In genomic region chr2:237702439-237703397, GRCh38 we compare ENCODE assay signal across 8 cellular contexts.
DNase-seq lines count a peak whose midpoint lies in the region; ATAC-seq, FAIRE-seq and TF ChIP-seq lines count a peak whose summit lies in the region.

No MANE protein-coding gene starts in this region.

- POLR2A ChIA-PET in Panc1 (lab: Charles Lee) = no interaction called here

- no peak for DNase-seq in GM19239 (ENCODE audit: insufficient read length, low spot score)
- DNase-seq in Panc1 (ENCODE audit: low read depth, low spot score) = no peak
- DNase-seq in astrocyte of the spinal cord (ENCODE audit: low read depth, low spot score) = peak; percentile 77
- DNase-seq in kidney = no peak
- DNase-seq in stimulated activated naive CD8-positive, alpha-beta T cell treated with anti-CD3 and anti-CD28 coated beads, Interleukin-15, Interleukin-2, amounts not matched to agents 100 U/mL and 50 U/mL, for 24 hours = peak; percentile 64

- TF ChIP-seq CTCF in Panc1 (IDR thresholded peaks at IDR 0.05) (no peak), astrocyte of the spinal cord (IDR thresholded peaks at IDR 0.05; ENCODE audit: low read depth, low read length) (peak; percentile 5), kidney (IDR thresholded peaks at IDR 0.05; ENCODE audit: borderline replicate concordance, extremely low read depth, insufficient read depth) (no peak)

- CTCF ChIA-PET in Panc1 (lab: Charles Lee) = interaction anchor here (0.8 to 1.0 kb wide), 2 partner anchors 10 to 29 kb away, joined by 3 to 4 read pairs; no protein-coding TSS in a partner anchor

- peaks cover 74% of the 10 kb centered on the region for H3K4me1 ChIP-seq in Panc1 (ENCODE audit: control insufficient read depth, insufficient read depth, low read length)
- H3K4me1 ChIP-seq in kidney (ENCODE audit: control insufficient read depth in 1 of 2, insufficient read depth in 1 of 2, low read depth in 1 of 2, low read length in 2 of 2) = peaks cover 58 to 59% of the 10 kb centered on the region in 2 donors

- H3K9ac ChIP-seq in kidney (ENCODE audit: low read length in 2 of 2) = peak overlapping the region in 1 of 2 donors; percentile 41

- ATAC-seq in Panc1 (peak; percentile 66), GM19351 (IDR thresholded peaks at IDR 0.05; ENCODE audit: unreplicated experiment) (no peak), GM21381 (IDR thresholded peaks at IDR 0.05; ENCODE audit: unreplicated experiment) (no peak), HG02623 (IDR thresholded peaks at IDR 0.05; ENCODE audit: unreplicated experiment) (no peak)
- peak; percentile 58 for ATAC-seq in stimulated activated naive CD8-positive, alpha-beta T cell treated with anti-CD3 and anti-CD28 coated beads, Interleukin-15, Interleukin-2, amounts not matched to agents 100 U/mL and 50 U/mL, for 24 hours

- H3K9me3 ChIP-seq in Panc1 (ENCODE audit: control insufficient read depth, insufficient read depth, low read depth, low read length) (no peaks in the 10 kb centered on the region), kidney (ENCODE audit: control insufficient read depth in 1 of 2, low read length in 2 of 2) (no peaks in the 10 kb centered on the region)

- intact Hi-C loops in Panc1 (cut with micrococcal nuclease; ENCODE audit: unreplicated experiment) (no loop called here), kidney (cut with DNase I) (no loop called here)

- H3K36me3 ChIP-seq in Panc1 (ENCODE audit: control insufficient read depth, insufficient read depth, low read length) (no peaks in the 10 kb centered on the region), kidney (ENCODE audit: control insufficient read depth in 1 of 2, insufficient read depth in 2 of 2, low read length in 2 of 2) (no peaks in the 10 kb centered on the region)

- FAIRE-seq in GM19239 (lab: Jason Lieb, UNC) (peak; percentile 86), kidney (lab: Jason Lieb, UNC) (no peak)

- no peaks in the 10 kb centered on the region for H3K27me3 ChIP-seq in Panc1 (ENCODE audit: control insufficient read depth, insufficient read depth, low read length)

- H3K4me3 ChIP-seq in Panc1 (ENCODE audit: low read depth in 2 of 2, low read length in 2 of 2) (peak overlapping the region in 1 of 2 experiments; percentile 6; a peak in 1 of 4 replicates), astrocyte of the spinal cord (ENCODE audit: low read depth, low read length) (no peak overlapping the region), kidney (ENCODE audit: low read length in 2 of 2) (peak overlapping the region in 1 of 2 donors; percentile 16)

- BruUV-seq in Panc1 (replicated peaks; lab: Mats Ljungman, UMichigan) = no TSS peak

- in situ Hi-C loops in Panc1 (cut with HindIII; ENCODE audit: low pct_unique_long_range_greater_than_20kb, low sequenced_read_pairs) (no loop called here), astrocyte of the spinal cord (cut with HindIII; ENCODE audit: low sequenced_read_pairs) (no loop called here)

- peak overlapping the region; percentile 81 for H3K27ac ChIP-seq in Panc1 (ENCODE audit: low read length)
- H3K27ac ChIP-seq in kidney (ENCODE audit: low read depth in 2 of 2, low read length in 2 of 2) = peak overlapping the region; percentile 84 to 90

Comparison
In these comparisons a context has a peak if more than half of its experiments do, and no peak if none do; other contexts are left out.
1. DNase-seq: peak in astrocyte of the spinal cord (single experiment) and stimulated activated naive CD8-positive, alpha-beta T cell treated with anti-CD3 and anti-CD28 coated beads, Interleukin-15, Interleukin-2, amounts not matched to agents 100 U/mL and 50 U/mL, for 24 hours (single experiment); none in GM19239 (single experiment), Panc1 (single experiment) and kidney (single experiment).
2. ATAC-seq: peak in Panc1 (single experiment) and stimulated activated naive CD8-positive, alpha-beta T cell treated with anti-CD3 and anti-CD28 coated beads, Interleukin-15, Interleukin-2, amounts not matched to agents 100 U/mL and 50 U/mL, for 24 hours (single experiment); none in GM19351 (single experiment), GM21381 (single experiment) and HG02623 (single experiment).